ENCODE assay signal across 20 cellular contexts in the genomic region with DNA sequence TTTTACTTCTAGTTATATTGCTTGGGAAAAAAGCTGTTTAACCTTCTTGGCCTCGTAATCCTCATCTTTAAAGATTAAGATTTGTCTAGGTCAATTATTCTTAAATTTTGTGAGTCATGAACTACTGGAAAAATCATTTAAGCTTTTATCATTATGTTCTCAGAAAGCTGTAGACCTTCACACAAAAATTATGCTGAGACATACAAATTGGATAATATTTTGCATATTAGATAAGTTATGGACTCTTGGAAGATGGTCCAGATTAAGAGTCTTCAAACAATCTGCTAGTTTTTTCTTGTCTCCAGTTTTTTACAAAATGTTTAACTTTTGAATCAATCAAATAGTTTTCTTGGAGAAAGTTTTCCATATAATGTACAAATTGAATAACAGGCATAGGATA.
DNase-seq lines count a peak whose midpoint lies in the region; ATAC-seq, FAIRE-seq and TF ChIP-seq lines count a peak whose summit lies in the region.
"Had no signal": no experiment of that assay in that cellular context is flagged by ENCODE, and none has a peak within 500 bp of the region (broad histone marks: within the 10 kb centered on the region; RNA-seq: fewer than 3 reads in every experiment).

No MANE protein-coding gene starts in this region.

- no peaks in the 10 kb centered on the region for H3K79me2 ChIP-seq in smooth muscle cell (ENCODE audit: low read depth)

- no peaks in the 10 kb centered on the region for H3K9me1 ChIP-seq in IMR-90 (ENCODE audit: insufficient read depth, low read length)

- H3K27me3 Mint-ChIP-seq in chondrocyte (ENCODE audit: low read depth), result peaks cover 9% of the 10 kb centered on the region
- H3K27me3 Mint-ChIP-seq: B cell had no signal

- H3K14ac ChIP-seq in IMR-90 (replicated peaks; ENCODE audit: low read depth, low read length), result no peak overlapping the region

- peak overlapping the region; percentile 83; the same call in 1 of the 2 replicates for H3K18ac ChIP-seq in IMR-90 (ENCODE audit: low read depth, low read length)

- in situ Hi-C loops in IMR-90 (cut with MboI; ENCODE audit: low sequenced_read_pairs), result no loop called here

- 38% methylated on average over 1 of the region's 1 CpG for WGBS in A549 (ENCODE audit: missing lambda C conversion rate)
- no CpG with 5 or more reads among the region's 1 CpG for WGBS in IMR-90 (ENCODE audit: extremely low coverage in 2 of 2, insufficient read length in 1 of 2), 2 experiments
- 37% methylated on average over 1 of the region's 1 CpG for WGBS in smooth muscle cell (ENCODE audit: low lambda C conversion rate)

- H3K36me3 ChIP-seq in IMR-90 (ENCODE audit: control insufficient read depth, insufficient read depth, low read length) (no peaks in the 10 kb centered on the region), smooth muscle cell (ENCODE audit: low read depth) (no peaks in the 10 kb centered on the region)
- H3K36me3 ChIP-seq: BLaER1 treated with 17β-estradiol and CSF1 and Interleukin-3, amounts not matched to agents 10 nM and 100 nM had no signal

- no peak for TF ChIP-seq RAD21 in A549 (conservative IDR thresholded peaks at IDR 0.05 in 1 of 2, IDR thresholded peaks at IDR 0.05 in 1 of 2)
- TF ChIP-seq RAD21 in IMR-90 (IDR thresholded peaks at IDR 0.05; ENCODE audit: low read length), result no peak

- no peaks in the 10 kb centered on the region for H3K27me3 ChIP-seq in IMR-90 (ENCODE audit: control insufficient read depth, insufficient read depth, low read length)
- no peaks in the 10 kb centered on the region for H3K27me3 ChIP-seq in smooth muscle cell (ENCODE audit: low read depth)
- H3K27me3 ChIP-seq: BLaER1 treated with 17β-estradiol and CSF1 and Interleukin-3, amounts not matched to agents 10 nM and 100 nM had no signal

- H4K91ac ChIP-seq in IMR-90 (ENCODE audit: insufficient read depth, low read depth, low read length), result no peak overlapping the region

- H2BK120ac ChIP-seq in IMR-90 (ENCODE audit: low read depth, low read length), result no peak overlapping the region; the same call in 1 of the 2 replicates

- H3K27ac ChIP-seq in A549, result no peak overlapping the region
- H3K27ac ChIP-seq in IMR-90 (ENCODE audit: insufficient read depth, low read length), result peak overlapping the region; percentile 37; the same call in 1 of the 2 replicates
- no peak overlapping the region for H3K27ac ChIP-seq in smooth muscle cell (ENCODE audit: low read depth)
- H3K27ac ChIP-seq: BLaER1 treated with 17β-estradiol and CSF1 and Interleukin-3, amounts not matched to agents 10 nM and 100 nM; C4-2B had no signal

- H2AFZ ChIP-seq in IMR-90 (replicated peaks; ENCODE audit: low read length, poor library complexity) (no peak overlapping the region), smooth muscle cell (ENCODE audit: low read depth) (peak overlapping the region; percentile 39)

- H4K5ac ChIP-seq in IMR-90 (ENCODE audit: low read depth, low read length), result peak overlapping the region; percentile 82; the same call in 1 of the 2 replicates

- TF ChIP-seq POLR2A in A549 (IDR thresholded peaks at IDR 0.05; ENCODE audit: low read length), result no peak
- TF ChIP-seq POLR2A in IMR-90 (IDR thresholded peaks at IDR 0.05; ENCODE audit: low read depth, low read length), result no peak

- intact Hi-C loops in IMR-90 (cut with micrococcal nuclease), result no loop called here

- no peak overlapping the region for H3K23ac ChIP-seq in IMR-90 (ENCODE audit: low read depth, low read length)

- no peak overlapping the region for H4K8ac ChIP-seq in IMR-90 (ENCODE audit: low read depth in 2 of 2, low read length in 2 of 2)

- dilution Hi-C loops in IMR-90 (cut with HindIII; ENCODE audit: low sequenced_read_pairs, unreplicated experiment), result no loop called here

- TF ChIP-seq CTCF in A549 (IDR thresholded peaks at IDR 0.05) (no peak), IMR-90 (conservative IDR thresholded peaks at IDR 0.05; ENCODE audit: low read depth, low read length) (no peak), smooth muscle cell (IDR thresholded peaks at IDR 0.05; ENCODE audit: borderline replicate concordance, insufficient read depth, poor library complexity, severe bottlenecking) (no peak), chondrocyte (IDR thresholded peaks at IDR 0.05) (no peak)

- H3K9ac ChIP-seq in IMR-90 (ENCODE audit: low read depth, low read length), result no peak overlapping the region
- no peak overlapping the region for H3K9ac ChIP-seq in smooth muscle cell (ENCODE audit: low read depth)
- H3K9ac ChIP-seq: BLaER1 treated with 17β-estradiol and CSF1 and Interleukin-3, amounts not matched to agents 10 nM and 100 nM had no signal

- POLR2A ChIA-PET in A549 (lab: Yijun Ruan, JAX), result no interaction called here
- POLR2A ChIA-PET in IMR-90 (lab: Charles Lee; ENCODE audit: unreplicated experiment), result no interaction called here

- H2BK15ac ChIP-seq in IMR-90 (ENCODE audit: low read depth, low read length), result no peak overlapping the region

- peaks cover 17% of the 10 kb centered on the region for H3K9me3 Mint-ChIP-seq in chondrocyte (ENCODE audit: low read depth)

- no peak overlapping the region for H3K27ac Mint-ChIP-seq in chondrocyte (ENCODE audit: unreplicated experiment)
- H3K27ac Mint-ChIP-seq: B cell; CD4-positive, alpha-beta T cell; CD8-positive, alpha-beta T cell had no signal

- H3K4me3 Mint-ChIP-seq in chondrocyte (ENCODE audit: unreplicated experiment), result no peak overlapping the region
- H3K4me3 Mint-ChIP-seq: B cell; CD4-positive, alpha-beta T cell; CD8-positive, alpha-beta T cell had no signal

- peaks cover 5% of the 10 kb centered on the region for H3K36me3 Mint-ChIP-seq in chondrocyte (ENCODE audit: low read depth)
- H3K36me3 Mint-ChIP-seq: CD8-positive, alpha-beta T cell had no signal

- no peaks in the 10 kb centered on the region for H3K79me1 ChIP-seq in IMR-90 (ENCODE audit: low read depth in 1 of 2, low read length in 2 of 2)

- CTCF ChIA-PET in A549 (lab: Yijun Ruan, JAX) (no interaction called here), IMR-90 (lab: Yijun Ruan, JAX) (interaction anchor here (1.0 kb wide), 1 partner anchor 13 kb away, joined by 3 read pairs; no protein-coding TSS in a partner anchor)

- no TSS peak for BruUV-seq in IMR-90 (replicated peaks; lab: Mats Ljungman, UMichigan)

- TF ChIP-seq EP300 in A549 (IDR thresholded peaks at IDR 0.05), result no peak

- ATAC-seq in A549 (no peak), IMR-90 (ENCODE audit: low read depth) (no peak), HG03442 (IDR thresholded peaks at IDR 0.05; ENCODE audit: unreplicated experiment) (no peak)
- ATAC-seq: CD8-positive, alpha-beta T cell had no signal

- no peaks in the 10 kb centered on the region for H3F3A ChIP-seq in smooth muscle cell (ENCODE audit: low read depth)

- no peak overlapping the region for H3K4ac ChIP-seq in IMR-90 (ENCODE audit: low read depth, low read length)

- H3K56ac ChIP-seq in IMR-90 (ENCODE audit: extremely low read depth, insufficient read depth, low read length), result no peak overlapping the region

- no peak for FAIRE-seq in A549 (lab: Jason Lieb, UNC)
- FAIRE-seq: D721Med, G401.6, GM12891, GM19239 had no signal

- no peak overlapping the region for H2AK9ac ChIP-seq in IMR-90 (replicated peaks; ENCODE audit: low read depth, low read length, poor library complexity)

- H3K4me3 ChIP-seq in A549, result no peak overlapping the region
- no peak overlapping the region for H3K4me3 ChIP-seq in IMR-90 (ENCODE audit: insufficient read depth, low read depth, low read length)
- H3K4me3 ChIP-seq in smooth muscle cell, result no peak overlapping the region
- H3K4me3 ChIP-seq: BLaER1 treated with 17β-estradiol and CSF1 and Interleukin-3, amounts not matched to agents 10 nM and 100 nM had no signal

- H3K4me2 ChIP-seq in A549 (no peak overlapping the region), IMR-90 (ENCODE audit: low read depth, low read length) (no peak overlapping the region), smooth muscle cell (no peak overlapping the region)
- H3K4me2 ChIP-seq: BLaER1 treated with 17β-estradiol and CSF1 and Interleukin-3, amounts not matched to agents 10 nM and 100 nM had no signal

- H3K9me3 ChIP-seq in A549 (peaks cover 7% of the 10 kb centered on the region; the same call in 1 of the 3 replicates), IMR-90 (ENCODE audit: control insufficient read depth, insufficient read depth, low read length) (no peaks in the 10 kb centered on the region; the same call in 1 of the 2 replicates), smooth muscle cell (replicated peaks; ENCODE audit: low read depth) (no peaks in the 10 kb centered on the region)
- H3K9me3 ChIP-seq: BLaER1 treated with 17β-estradiol and CSF1 and Interleukin-3, amounts not matched to agents 10 nM and 100 nM; Caco-2 had no signal

- H3K4me1 ChIP-seq in A549, result no peaks in the 10 kb centered on the region
- H3K4me1 ChIP-seq in IMR-90 (ENCODE audit: control insufficient read depth, insufficient read depth, low read length), result peaks cover 3% of the 10 kb centered on the region
- H3K4me1 ChIP-seq in smooth muscle cell (ENCODE audit: low read depth), result no peaks in the 10 kb centered on the region
- H3K4me1 ChIP-seq: Caco-2 had no signal

- peak overlapping the region; percentile 34 for H2BK5ac ChIP-seq in IMR-90 (ENCODE audit: low read depth, low read length, poor library complexity, severe bottlenecking)

- no peaks in the 10 kb centered on the region for H3K4me1 Mint-ChIP-seq in chondrocyte (ENCODE audit: low read depth)
- H3K4me1 Mint-ChIP-seq: B cell had no signal

- H4K20me1 ChIP-seq in IMR-90 (ENCODE audit: insufficient read depth, low read length) (no peaks in the 10 kb centered on the region), smooth muscle cell (ENCODE audit: low read depth) (no peaks in the 10 kb centered on the region)
- H4K20me1 ChIP-seq: BLaER1 treated with 17β-estradiol and CSF1 and Interleukin-3, amounts not matched to agents 10 nM and 100 nM had no signal

- H2BK20ac ChIP-seq in IMR-90 (ENCODE audit: low read depth, low read length), result no peak overlapping the region; the same call in 1 of the 2 replicates

- DNase-seq in A549 (ENCODE audit: low read depth in 1 of 2, low spot score in 1 of 2) (no peak), IMR-90 (no peak), smooth muscle cell (lab: John Stamatoyannopoulos, UW; ENCODE audit: unreplicated experiment) (no peak), chondrocyte (ENCODE audit: low spot score) (no peak)
- DNase-seq: 8988T; AML-193; Caco-2; Calu3; CD4-positive, alpha-beta T cell; CD8-positive, alpha-beta T cell; DMS79 treated with DMSO at 0.1 percent for 48 hours; GF-D8 had no signal

- no peak overlapping the region for H2AK5ac ChIP-seq in IMR-90 (ENCODE audit: low read depth, low read length)

TF ChIP-seq in A549, 52 proteins besides CTCF, POLR2A, EP300 and RAD21:
- TF ChIP-seq MAFK (IDR thresholded peaks at IDR 0.05; ENCODE audit: partially characterized antibody), result peak; percentile 15
- TF ChIP-seq GATA3 (IDR thresholded peaks at IDR 0.05; ENCODE audit: borderline replicate concordance), result no peak

TF ChIP-seq in IMR-90, 13 proteins besides CTCF, POLR2A, EP300 and RAD21:
- TF ChIP-seq MXI1 (IDR thresholded peaks at IDR 0.05; ENCODE audit: borderline replicate concordance, low read depth, low read length) (no peak), MAFK (IDR thresholded peaks at IDR 0.05; ENCODE audit: low read depth, low read length) (peak; percentile 56; the same call in 1 of the 2 replicates)
